ENCODE assay signal across 15 cellular contexts in genomic region chr6:51913265-51913664, GRCh38.
"Had no signal": no experiment of that assay in that cellular context is flagged by ENCODE, and none has a peak within 500 bp of the region (broad histone marks: within the 10 kb centered on the region; RNA-seq: fewer than 3 reads in every experiment).

No MANE protein-coding gene starts in this region.

- DNase-seq: activated B cell treated with CpG ODN at 0.5 μM for 24 hours; activated CD4-positive, alpha-beta T cell treated with anti-CD3 and anti-CD28 coated beads, Interleukin-2, amount 10 ng/mL, durations not matched to agents 24 days and 14 days; activated CD8-positive, alpha-beta memory T cell treated with anti-CD3 and anti-CD28 coated beads for 24 hours; amniotic stem cell; cerebellar nuclear complex; endodermal cell; erythroblast; hypothalamus; kidney glomerular epithelial cell; pancreas; stimulated activated CD4-positive, alpha-beta T cell treated with anti-CD3 and anti-CD28 coated beads, Interleukin-12 subunit alpha, Interleukin-12 subunit beta, amount 100 ng/mL, for 4 hours; stimulated activated naive CD8-positive, alpha-beta T cell treated with anti-CD3 and anti-CD28 coated beads, Interleukin-15, Interleukin-2, amounts not matched to agents 100 U/mL and 50 U/mL, for 24 hours; T1000; upper lobe of left lung had no signal

- H3K27ac ChIP-seq: pancreas, suprapubic skin, upper lobe of left lung had no signal

- H3K4me3 ChIP-seq: pancreas, suprapubic skin, upper lobe of left lung had no signal

- H3K9me3 ChIP-seq: pancreas, suprapubic skin had no signal

- H3K4me1 ChIP-seq: pancreas, suprapubic skin, upper lobe of left lung had no signal

- H3K27me3 ChIP-seq: pancreas, suprapubic skin, upper lobe of left lung had no signal

- H3K36me3 ChIP-seq: suprapubic skin, upper lobe of left lung had no signal
